8 cellular contexts compared by ENCODE assay signal in genomic region chr11:114159320-114159719, GRCh38.
DNase-seq lines count a peak whose midpoint lies in the region; ATAC-seq and TF ChIP-seq lines count a peak whose summit lies in the region.

No MANE protein-coding gene starts in this region.

- CTCF ChIA-PET in activated CD8-positive, alpha-beta memory T cell treated with anti-CD3 and anti-CD28 coated beads, Interleukin-2, amount 10 ng/mL, durations not matched to agents 7 days and 5 days (lab: Charles Lee), result interaction anchor here (0.7 to 3.4 kb wide), 7 partner anchors 12 to 115 kb away, joined by 3 to 21 read pairs (median 4); no protein-coding TSS in a partner anchor
- CTCF ChIA-PET in MCF 10A (lab: Yijun Ruan, JAX), result interaction anchor here (1.4 kb wide), 1 partner anchor 22 kb away, joined by 3 read pairs; no protein-coding TSS in a partner anchor

- intact Hi-C loops in MCF 10A (cut with micrococcal nuclease), result no loop called here

- no peaks in the 10 kb centered on the region for H3K27me3 Mint-ChIP-seq in activated CD8-positive, alpha-beta memory T cell treated with anti-CD3 and anti-CD28 coated beads, Interleukin-2, amount 10 ng/mL, durations not matched to agents 7 days and 5 days
- no peaks in the 10 kb centered on the region for H3K27me3 Mint-ChIP-seq in MCF 10A (ENCODE audit: insufficient read depth, unreplicated experiment)

- no peak overlapping the region for H2AK5ac ChIP-seq in mesenchymal stem cell (ENCODE audit: low read length, severe bottlenecking)

- H3K4me1 Mint-ChIP-seq in activated CD8-positive, alpha-beta memory T cell treated with anti-CD3 and anti-CD28 coated beads, Interleukin-2, amount 10 ng/mL, durations not matched to agents 7 days and 5 days, result peaks cover 38% of the 10 kb centered on the region
- peaks cover 87% of the 10 kb centered on the region for H3K4me1 Mint-ChIP-seq in MCF 10A (ENCODE audit: insufficient read depth, unreplicated experiment)

- BruUV-seq in MCF 10A (replicated peaks; lab: Mats Ljungman, UMichigan), result no TSS peak

- peak overlapping the region; percentile 73 for H4K8ac ChIP-seq in mesenchymal stem cell (ENCODE audit: low read length)

- POLR2A ChIA-PET in MCF 10A (lab: Yijun Ruan, JAX), result interaction anchor here (0.6 to 19.5 kb wide), 22 partner anchors 12 to 1707 kb away, joined by 3 to 1399 read pairs (median 5); partner anchors contain the start of genes NNMT and ZBTB16

- 47% methylated on average over 3 of the region's 5 CpGs for WGBS in mesenchymal stem cell
- WGBS in thymus, result 79% methylated on average over 5 of the region's 5 CpGs

- H3K23ac ChIP-seq in mesenchymal stem cell (ENCODE audit: low read length in 2 of 2), result no peak overlapping the region

- peaks cover 3% of the 10 kb centered on the region for H3K36me3 Mint-ChIP-seq in activated CD8-positive, alpha-beta memory T cell treated with anti-CD3 and anti-CD28 coated beads, Interleukin-2, amount 10 ng/mL, durations not matched to agents 7 days and 5 days
- H3K36me3 Mint-ChIP-seq in MCF 10A (ENCODE audit: insufficient read depth, unreplicated experiment), result peaks cover 100% of the 10 kb centered on the region

- DNase-seq in activated CD8-positive, alpha-beta memory T cell treated with anti-CD3 and anti-CD28 coated beads, Interleukin-2, amount 10 ng/mL, durations not matched to agents 7 days and 5 days, result no peak
- DNase-seq in activated CD8-positive, alpha-beta memory T cell treated with anti-CD3 and anti-CD28 coated beads, Interleukin-2, amount 50 U/mL, for 48 hours, result no peak
- DNase-seq in MCF 10A (ENCODE audit: unreplicated experiment) (peak; percentile 70), mesenchymal stem cell (peak; percentile 12), NCI-H2171 treated with DMSO at 0.1 percent for 48 hours (lab: John Stamatoyannopoulos, UW) (no peak), epidermal melanocyte (ENCODE audit: insufficient read length, low spot score) (no peak), dedifferentiated amniotic fluid mesenchymal stem cell (ENCODE audit: extremely low spot score) (no peak)

- no peaks in the 10 kb centered on the region for H3K9me3 ChIP-seq in mesenchymal stem cell (ENCODE audit: control insufficient read depth, low read length)
- no peaks in the 10 kb centered on the region for H3K9me3 ChIP-seq in thymus (ENCODE audit: control insufficient read depth)

- H3K27ac ChIP-seq in mesenchymal stem cell (ENCODE audit: low read length, poor library complexity, severe bottlenecking) (no peak overlapping the region), thymus (ENCODE audit: low read depth) (peak overlapping the region; percentile 80)

- peak overlapping the region; percentile 87 for H3K27ac Mint-ChIP-seq in activated CD8-positive, alpha-beta memory T cell treated with anti-CD3 and anti-CD28 coated beads, Interleukin-2, amount 10 ng/mL, durations not matched to agents 7 days and 5 days
- H3K27ac Mint-ChIP-seq in MCF 10A (ENCODE audit: low read depth, unreplicated experiment), result peak overlapping the region; percentile 99

- H3K36me3 ChIP-seq in mesenchymal stem cell (ENCODE audit: control insufficient read depth in 1 of 2, insufficient read depth in 2 of 2, low read depth in 1 of 2, low read length in 2 of 2), result no peaks in the 10 kb centered on the region
- no peaks in the 10 kb centered on the region for H3K36me3 ChIP-seq in thymus (ENCODE audit: control insufficient read depth, insufficient read depth)

- H3K27me3 ChIP-seq in mesenchymal stem cell (ENCODE audit: control insufficient read depth in 1 of 2, insufficient read depth in 1 of 2, low read length in 2 of 2) (peaks cover 67 to 80% of the 10 kb centered on the region in 2 experiments), thymus (ENCODE audit: control insufficient read depth, insufficient read depth) (no peaks in the 10 kb centered on the region)

- H2BK12ac ChIP-seq in mesenchymal stem cell (ENCODE audit: low read length in 2 of 2), result peak overlapping the region; percentile 61 to 75

- peak overlapping the region; percentile 6 for H3K9ac ChIP-seq in mesenchymal stem cell (ENCODE audit: low read length)

- H3K9me3 Mint-ChIP-seq in activated CD8-positive, alpha-beta memory T cell treated with anti-CD3 and anti-CD28 coated beads, Interleukin-2, amount 10 ng/mL, durations not matched to agents 7 days and 5 days (ENCODE audit: low read depth), result no peaks in the 10 kb centered on the region
- H3K9me3 Mint-ChIP-seq in MCF 10A (ENCODE audit: unreplicated experiment), result no peaks in the 10 kb centered on the region

- peak overlapping the region; percentile 79 to 94 for H3K18ac ChIP-seq in mesenchymal stem cell (ENCODE audit: low read depth in 1 of 2, low read length in 2 of 2)

- peak overlapping the region; percentile 80 for H2BK15ac ChIP-seq in mesenchymal stem cell (ENCODE audit: low read depth, poor library complexity, severe bottlenecking)

- H3K4me2 ChIP-seq in mesenchymal stem cell (ENCODE audit: low read length, poor library complexity, severe bottlenecking), result no peak overlapping the region

- peak overlapping the region; percentile 46 for H3K4me3 Mint-ChIP-seq in activated CD8-positive, alpha-beta memory T cell treated with anti-CD3 and anti-CD28 coated beads, Interleukin-2, amount 10 ng/mL, durations not matched to agents 7 days and 5 days
- H3K4me3 Mint-ChIP-seq in MCF 10A (ENCODE audit: unreplicated experiment), result peak overlapping the region; percentile 65

- H2AFZ ChIP-seq in mesenchymal stem cell (ENCODE audit: low read depth, low read length), result no peak overlapping the region

- H3K4me3 ChIP-seq in mesenchymal stem cell (ENCODE audit: insufficient read depth in 1 of 2, low read depth in 1 of 2, low read length in 2 of 2), result no peak overlapping the region
- H3K4me3 ChIP-seq in thymus (ENCODE audit: low read length), result no peak overlapping the region

- no peak overlapping the region for H2BK5ac ChIP-seq in mesenchymal stem cell (ENCODE audit: low read depth, low read length, poor library complexity, severe bottlenecking)

- peak overlapping the region; percentile 72 to 95 for H3K4ac ChIP-seq in mesenchymal stem cell (ENCODE audit: low read depth in 1 of 2, low read length in 2 of 2)

- H3K4me1 ChIP-seq in mesenchymal stem cell (ENCODE audit: control insufficient read depth, insufficient read depth, low read depth, low read length) (peaks cover 15% of the 10 kb centered on the region), thymus (ENCODE audit: control insufficient read depth, insufficient read depth, low read length) (peaks cover 68% of the 10 kb centered on the region)

- H2BK120ac ChIP-seq in mesenchymal stem cell (ENCODE audit: low read depth, low read length), result peak overlapping the region; percentile 97

- peak overlapping the region; percentile 92 for H4K91ac ChIP-seq in mesenchymal stem cell (ENCODE audit: low read length)

- H3K79me1 ChIP-seq in mesenchymal stem cell (replicated peaks; ENCODE audit: low read length, poor library complexity, severe bottlenecking), result no peaks in the 10 kb centered on the region

- H3K14ac ChIP-seq in mesenchymal stem cell (ENCODE audit: low read length in 2 of 2), result no peak overlapping the region

- no peak for TF ChIP-seq CTCF in MCF 10A (IDR thresholded peaks at IDR 0.05; ENCODE audit: unreplicated experiment)

- no peak for ATAC-seq in activated CD8-positive, alpha-beta memory T cell treated with anti-CD3 and anti-CD28 coated beads, Interleukin-2, amount 10 ng/mL, durations not matched to agents 7 days and 5 days

Comparison
In these comparisons a context has a peak if more than half of its experiments do, and no peak if none do; other contexts are left out.
1. DNase-seq: peak in MCF 10A (single experiment) and mesenchymal stem cell (single experiment); none in activated CD8-positive, alpha-beta memory T cell treated with anti-CD3 and anti-CD28 coated beads, Interleukin-2, amount 10 ng/mL, durations not matched to agents 7 days and 5 days (single experiment), activated CD8-positive, alpha-beta memory T cell treated with anti-CD3 and anti-CD28 coated beads, Interleukin-2, amount 50 U/mL, for 48 hours (single experiment), NCI-H2171 treated with DMSO at 0.1 percent for 48 hours (single experiment), epidermal melanocyte (single experiment) and dedifferentiated amniotic fluid mesenchymal stem cell (single experiment).